ENCODE assay signal across 2 cellular contexts in the genomic region with DNA sequence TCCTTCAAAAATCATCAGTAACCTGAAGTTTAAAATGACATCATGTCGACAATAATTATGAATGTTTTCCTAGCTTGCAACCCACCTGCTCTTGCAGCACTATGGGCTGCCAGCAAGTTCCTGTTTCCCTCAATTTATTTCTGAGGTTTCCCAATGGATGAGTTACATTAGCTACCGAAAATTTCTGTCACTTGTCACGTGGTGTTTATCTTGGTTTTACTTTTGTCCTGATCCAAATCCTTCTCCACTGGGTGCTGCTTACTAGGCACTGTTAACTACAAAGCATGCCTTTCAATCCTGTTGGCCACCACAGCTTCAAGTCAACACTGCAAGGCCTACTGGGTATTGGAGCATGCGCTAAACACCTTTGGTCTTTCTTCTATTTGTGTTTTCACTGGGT.
TF ChIP-seq lines count a peak whose summit lies in the region.

No MANE protein-coding gene starts in this region.

TF ChIP-seq in liver, 16 proteins besides CTCF, POLR2A, EP300 and RAD21:
- TF ChIP-seq YY1 (IDR thresholded peaks at IDR 0.05) (no peak), REST (IDR thresholded peaks at IDR 0.05) (no peak), HNF4A (conservative IDR thresholded peaks at IDR 0.05) (no peak), SP1 (IDR thresholded peaks at IDR 0.05) (no peak), JUND (IDR thresholded peaks at IDR 0.05) (no peak), NR2F2 (IDR thresholded peaks at IDR 0.05) (no peak), FOXA1 (IDR thresholded peaks at IDR 0.05) (no peak), HNF4G (IDR thresholded peaks at IDR 0.05) (no peak), RXRA (IDR thresholded peaks at IDR 0.05) (no peak), ATF3 (IDR thresholded peaks at IDR 0.05) (no peak), EGR1 (IDR thresholded peaks at IDR 0.05; ENCODE audit: low read depth in 2 of 2) (no peak), MAX (IDR thresholded peaks at IDR 0.05) (no peak), FOXA2 (IDR thresholded peaks at IDR 0.05) (no peak), TAF1 (conservative IDR thresholded peaks at IDR 0.05) (no peak), GABPA (IDR thresholded peaks at IDR 0.05 in 1 of 2, conservative IDR thresholded peaks at IDR 0.05 in 1 of 2) (no peak), ZBTB33 (IDR thresholded peaks at IDR 0.05) (no peak)

TF ChIP-seq in HepG2, 621 proteins besides CTCF, POLR2A, EP300 and RAD21:
- TF ChIP-seq KLF12 (CRISPR knock-in tag; IDR thresholded peaks at IDR 0.05; ENCODE audit: borderline replicate concordance), result no peak
- TF ChIP-seq ZNF891 (CRISPR knock-in tag; IDR thresholded peaks at IDR 0.05), result no peak
TF ChIP-seq in HepG2: peak in this region for 0.
